ENCODE assay signal across 28 cellular contexts in genomic region chr6:66232890-66233289, GRCh38.
"Had no signal": no experiment of that assay in that cellular context is flagged by ENCODE, and none has a peak within 500 bp of the region (broad histone marks: within the 10 kb centered on the region; RNA-seq: fewer than 3 reads in every experiment).

No MANE protein-coding gene starts in this region.

- H3K4me1 ChIP-seq: stomach, suprapubic skin, testis, thyroid gland, tibial artery, tibial nerve, transverse colon, upper lobe of left lung, upper lobe of right lung, uterus, vagina had no signal

- H3K36me3 ChIP-seq: stomach, suprapubic skin, thoracic aorta, thyroid gland, tibial artery, tibial nerve, transverse colon, upper lobe of left lung, upper lobe of right lung, uterus, vagina had no signal

- H3K27ac ChIP-seq: stomach, suprapubic skin, testis, thoracic aorta, thyroid gland, tibial artery, tibial nerve, transverse colon, upper lobe of left lung, upper lobe of right lung, uterus, vagina had no signal

- H3K9me3 Mint-ChIP-seq: stimulated activated memory B cell treated with anti-CD40 and anti-IgM and Interleukin-4, amounts not matched to agents 10 μg/mL and 1 μg/mL and 100 μg/mL, for 72 hours; stimulated activated naive CD8-positive, alpha-beta T cell treated with anti-CD3 and anti-CD28 coated beads, Interleukin-15, amount 100 ng/mL, for 72 hours; stimulated activated naive CD8-positive, alpha-beta T cell treated with anti-CD3 and anti-CD28 coated beads, Interleukin-15, Interleukin-2, amounts not matched to agents 100 ng/mL and 50 ng/mL, for 24 hours; type B pancreatic cell had no signal

- H3K36me3 Mint-ChIP-seq: stimulated activated effector memory CD8-positive, alpha-beta T cell treated with anti-CD3 and anti-CD28 coated beads, Interleukin-12 subunit alpha, Interleukin-12 subunit beta, amount 100 ng/mL, for 72 hours; stimulated activated memory B cell treated with anti-CD40 and anti-IgM and Interleukin-4, amounts not matched to agents 10 μg/mL and 1 μg/mL and 100 μg/mL, for 72 hours; stimulated activated naive B cell treated with anti-CD40 and anti-IgM and Interleukin-4, amounts not matched to agents 10 μg/mL and 1 μg/mL and 100 μg/mL, for 72 hours; type B pancreatic cell had no signal

- H3K4me1 Mint-ChIP-seq: stimulated activated effector memory CD8-positive, alpha-beta T cell treated with anti-CD3 and anti-CD28 coated beads, Interleukin-12 subunit alpha, Interleukin-12 subunit beta, amount 100 ng/mL, for 72 hours; stimulated activated memory B cell treated with anti-CD40 and anti-IgM and Interleukin-4, amounts not matched to agents 10 μg/mL and 1 μg/mL and 100 μg/mL, for 72 hours; stimulated activated naive B cell treated with anti-CD40 and anti-IgM and Interleukin-4, amounts not matched to agents 10 μg/mL and 1 μg/mL and 100 μg/mL, for 72 hours; stimulated activated naive CD8-positive, alpha-beta T cell treated with anti-CD3 and anti-CD28 coated beads, Interleukin-15, amount 100 ng/mL, for 72 hours had no signal

- H3K27me3 ChIP-seq: stomach, suprapubic skin, testis, thyroid gland, tibial artery, tibial nerve, transverse colon, upper lobe of left lung, upper lobe of right lung, uterus, vagina had no signal

- H3K27ac Mint-ChIP-seq: stimulated activated effector memory CD8-positive, alpha-beta T cell treated with anti-CD3 and anti-CD28 coated beads, Interleukin-12 subunit alpha, Interleukin-12 subunit beta, amount 100 ng/mL, for 72 hours; stimulated activated memory B cell treated with anti-CD40 and anti-IgM and Interleukin-4, amounts not matched to agents 10 μg/mL and 1 μg/mL and 100 μg/mL, for 72 hours; stimulated activated naive B cell treated with anti-CD40 and anti-IgM and Interleukin-4, amounts not matched to agents 10 μg/mL and 1 μg/mL and 100 μg/mL, for 72 hours; stimulated activated naive CD8-positive, alpha-beta T cell treated with anti-CD3 and anti-CD28 coated beads, Interleukin-15, amount 100 ng/mL, for 72 hours; stimulated activated naive CD8-positive, alpha-beta T cell treated with anti-CD3 and anti-CD28 coated beads, Interleukin-15, Interleukin-2, amounts not matched to agents 100 ng/mL and 50 ng/mL, for 24 hours; type B pancreatic cell had no signal

- DNase-seq: stimulated activated CD4-positive, alpha-beta T cell treated with anti-CD3 and anti-CD28 coated beads, Interleukin-2, amount 100 ng/mL, for 48 hours; stimulated activated CD4-positive, alpha-beta T cell treated with anti-CD3 and anti-CD28 coated beads, Interleukin-4, amount 100 ng/mL, for 1 hour; stimulated activated CD4-positive, alpha-beta T cell treated with anti-CD3 and anti-CD28 coated beads, Interleukin-4, amount 100 ng/mL, for 24 hours; stimulated activated CD4-positive, alpha-beta T cell treated with anti-CD3 and anti-CD28 coated beads, Interleukin-4, amount 100 ng/mL, for 4 hours; stimulated activated CD8-positive, alpha-beta memory T cell treated with anti-CD3 and anti-CD28 coated beads, Interleukin-4, amount 100 ng/mL, for 48 hours; stimulated activated naive B cell treated with anti-CD40 and anti-IgM and Interleukin-4, amounts not matched to agents 10 μg/mL and 1 μg/mL and 100 μg/mL, for 72 hours; stimulated activated naive CD4-positive, alpha-beta T cell; stimulated activated naive CD4-positive, alpha-beta T cell treated with Interleukin-2 at 50 U/mL for 16 hours; stimulated activated naive CD8-positive, alpha-beta T cell treated with anti-CD3 and anti-CD28 coated beads, Interleukin-15, amount 100 ng/mL, for 72 hours; stimulated activated naive CD8-positive, alpha-beta T cell treated with anti-CD3 and anti-CD28 coated beads, Interleukin-15, Interleukin-2, amounts not matched to agents 100 U/mL and 50 U/mL, for 24 hours; stomach; substantia nigra; testis; thyroid gland; tibial artery; transverse colon; trophoblast cell; upper lobe of left lung; upper lobe of right lung; uterus had no signal

- H3K4me3 ChIP-seq: stomach, suprapubic skin, testis, thoracic aorta, thyroid gland, tibial artery, tibial nerve, transverse colon, upper lobe of left lung, upper lobe of right lung, uterus, vagina had no signal

- H3K4me3 Mint-ChIP-seq: stimulated activated effector memory CD8-positive, alpha-beta T cell treated with anti-CD3 and anti-CD28 coated beads, Interleukin-12 subunit alpha, Interleukin-12 subunit beta, amount 100 ng/mL, for 72 hours; stimulated activated memory B cell treated with anti-CD40 and anti-IgM and Interleukin-4, amounts not matched to agents 10 μg/mL and 1 μg/mL and 100 μg/mL, for 72 hours; stimulated activated naive B cell treated with anti-CD40 and anti-IgM and Interleukin-4, amounts not matched to agents 10 μg/mL and 1 μg/mL and 100 μg/mL, for 72 hours; stimulated activated naive CD8-positive, alpha-beta T cell treated with anti-CD3 and anti-CD28 coated beads, Interleukin-15, amount 100 ng/mL, for 72 hours; stimulated activated naive CD8-positive, alpha-beta T cell treated with anti-CD3 and anti-CD28 coated beads, Interleukin-15, Interleukin-2, amounts not matched to agents 100 ng/mL and 50 ng/mL, for 24 hours; type B pancreatic cell had no signal

- H3K9me3 ChIP-seq: stomach, suprapubic skin, testis, thoracic aorta, thyroid gland, tibial artery, tibial nerve, transverse colon, upper lobe of left lung, upper lobe of right lung, uterus, vagina had no signal

- ATAC-seq: stimulated activated effector memory CD8-positive, alpha-beta T cell treated with anti-CD3 and anti-CD28 coated beads, Interleukin-12 subunit alpha, Interleukin-12 subunit beta, amount 100 ng/mL, for 72 hours; stimulated activated memory B cell treated with anti-CD40 and anti-IgM and Interleukin-4, amounts not matched to agents 10 μg/mL and 1 μg/mL and 100 μg/mL, for 72 hours; stimulated activated naive B cell treated with anti-CD40 and anti-IgM and Interleukin-4, amounts not matched to agents 10 μg/mL and 1 μg/mL and 100 μg/mL, for 72 hours; stimulated activated naive CD8-positive, alpha-beta T cell treated with anti-CD3 and anti-CD28 coated beads, Interleukin-15, amount 100 ng/mL, for 72 hours; stimulated activated naive CD8-positive, alpha-beta T cell treated with anti-CD3 and anti-CD28 coated beads, Interleukin-15, Interleukin-2, amounts not matched to agents 100 U/mL and 50 U/mL, for 24 hours; upper lobe of right lung had no signal

- H3K27me3 Mint-ChIP-seq: stimulated activated memory B cell treated with anti-CD40 and anti-IgM and Interleukin-4, amounts not matched to agents 10 μg/mL and 1 μg/mL and 100 μg/mL, for 72 hours; stimulated activated naive B cell treated with anti-CD40 and anti-IgM and Interleukin-4, amounts not matched to agents 10 μg/mL and 1 μg/mL and 100 μg/mL, for 72 hours; stimulated activated naive CD8-positive, alpha-beta T cell treated with anti-CD3 and anti-CD28 coated beads, Interleukin-15, amount 100 ng/mL, for 72 hours; stimulated activated naive CD8-positive, alpha-beta T cell treated with anti-CD3 and anti-CD28 coated beads, Interleukin-15, Interleukin-2, amounts not matched to agents 100 ng/mL and 50 ng/mL, for 24 hours; type B pancreatic cell had no signal
